Comparison of ENCODE assay signal across 13 cellular contexts in the genomic region with DNA sequence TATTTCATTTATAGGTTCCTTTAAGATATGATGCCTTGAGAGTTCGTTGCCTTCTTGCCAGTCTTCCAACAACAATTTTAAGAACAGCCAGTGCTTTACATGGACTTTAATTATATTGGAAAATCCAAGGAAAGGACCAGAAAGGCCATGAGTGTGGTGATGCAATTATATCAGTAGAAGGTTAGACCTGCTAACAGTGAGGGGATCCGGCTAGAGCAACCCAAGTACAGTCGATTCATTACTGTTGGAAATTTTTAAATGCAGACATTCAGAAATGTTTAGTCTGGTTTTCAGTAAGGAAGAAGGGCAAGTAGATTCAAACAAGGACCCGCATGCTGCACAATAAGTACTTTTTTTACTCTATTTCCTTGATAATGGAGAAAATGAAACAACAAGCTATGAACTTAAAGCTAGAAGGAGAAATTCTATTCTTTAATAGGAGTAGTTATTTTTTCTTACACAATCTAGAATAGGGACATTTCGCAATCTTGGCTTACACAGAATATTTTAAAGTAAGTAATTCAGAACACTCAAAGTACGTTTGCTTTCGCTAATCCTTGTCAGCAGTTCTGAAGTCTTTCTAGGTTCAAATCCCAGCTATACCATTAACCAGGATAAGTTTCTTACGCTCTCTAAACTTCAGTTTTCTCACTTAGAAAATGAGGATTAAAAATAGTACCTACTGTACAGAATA.
A peak's percentile ranks its signal among the peaks of the same experiment; 100 is the strongest.
DNase-seq lines count a peak whose midpoint lies in the region; ATAC-seq and TF ChIP-seq lines count a peak whose summit lies in the region.
"Had no signal": no experiment of that assay in that cellular context is flagged by ENCODE, and none has a peak within 500 bp of the region (broad histone marks: within the 10 kb centered on the region; RNA-seq: fewer than 3 reads in every experiment).

No MANE protein-coding gene starts in this region.

- H3K9me2 ChIP-seq in GM23248 (ENCODE audit: insufficient read depth) = no peaks in the 10 kb centered on the region

- TSS peak; percentile 87 for BruUV-seq in mammary epithelial cell (replicated peaks; lab: Mats Ljungman, UMichigan)

- no peaks in the 10 kb centered on the region for H3K27me3 Mint-ChIP-seq in activated naive CD4-positive, alpha-beta T cell treated with anti-CD3 and anti-CD28 coated beads, Interleukin-2, amount 10 ng/mL, durations not matched to agents 7 days and 5 days

- in situ Hi-C loops in GM23248 (cut with MboI) (no loop called here), mammary epithelial cell (cut with MboI; ENCODE audit: low sequenced_read_pairs in 2 of 2) (no loop called here)

- dilution Hi-C loops in mammary epithelial cell (cut with HindIII; ENCODE audit: low sequenced_read_pairs) = no loop called here

- H3K4me3 Mint-ChIP-seq in activated naive CD4-positive, alpha-beta T cell treated with anti-CD3 and anti-CD28 coated beads, Interleukin-2, amount 10 ng/mL, durations not matched to agents 7 days and 5 days = no peak overlapping the region

- H4K20me1 ChIP-seq in GM23248 (ENCODE audit: insufficient read depth) = no peaks in the 10 kb centered on the region
- no peaks in the 10 kb centered on the region for H4K20me1 ChIP-seq in mammary epithelial cell (ENCODE audit: insufficient read depth, low read length)

- peak overlapping the region; percentile 56 for H3K4me3 ChIP-seq in GM23248
- no peak overlapping the region for H3K4me3 ChIP-seq in mammary epithelial cell (replicated peaks in 1 of 3; ENCODE audit: insufficient read depth in 1 of 3, low read depth in 2 of 3, low read length in 3 of 3)
- no peak overlapping the region for H3K4me3 ChIP-seq in left lung

- peaks cover 26% of the 10 kb centered on the region for H3F3A ChIP-seq in GM23248 (ENCODE audit: insufficient read depth)

- no peaks in the 10 kb centered on the region for H3K4me1 Mint-ChIP-seq in activated naive CD4-positive, alpha-beta T cell treated with anti-CD3 and anti-CD28 coated beads, Interleukin-2, amount 10 ng/mL, durations not matched to agents 7 days and 5 days

- H3K9ac ChIP-seq in GM23248 (peak overlapping the region; percentile 60), mammary epithelial cell (ENCODE audit: insufficient read depth, low read length) (no peak overlapping the region)

- DNase-seq in GM23248 (peak; percentile 83), mammary epithelial cell (no peak), left lung (no peak), stromal cell of bone marrow (ENCODE audit: low read depth) (peak; percentile 47), HEK293T (ENCODE audit: extremely low spot score) (no peak), medulla oblongata (ENCODE audit: extremely low spot score) (no peak)
- DNase-seq in activated T-cell treated with anti-CD3 and anti-CD28 coated beads, Interleukin-2, amount 50 U/mL, for 1 hour = no peak
- DNase-seq in activated naive CD4-positive, alpha-beta T cell treated with anti-CD3 and anti-CD28 coated beads, Interleukin-2, amount 10 ng/mL, durations not matched to agents 7 days and 5 days = no peak
- DNase-seq: activated CD4-positive, alpha-beta T cell treated with anti-CD3 and anti-CD28 coated beads, Interleukin-2, amount 50 U/mL, for 4 hours; activated gamma-delta T cell treated with Interleukin-2 at 50 U/mL for 16 hours; NCI-H2227 treated with DMSO at 0.1 percent for 48 hours; stimulated activated CD4-positive, alpha-beta T cell treated with anti-CD3 and anti-CD28 coated beads, Interleukin-2, amount 100 ng/mL, for 24 hours; T-helper 9 cell had no signal

- ATAC-seq in left lung = peak; percentile 56

- H3K9me3 ChIP-seq in GM23248 (ENCODE audit: low read depth) (no peaks in the 10 kb centered on the region), mammary epithelial cell (replicated peaks; ENCODE audit: insufficient read depth, low read length) (no peaks in the 10 kb centered on the region), left lung (no peaks in the 10 kb centered on the region)

- H3K4me2 ChIP-seq in GM23248 (ENCODE audit: unreplicated experiment) (peak overlapping the region; percentile 74), mammary epithelial cell (ENCODE audit: insufficient read depth, low read depth, low read length) (peak overlapping the region; percentile 77)

- H3K79me2 ChIP-seq in GM23248 (ENCODE audit: insufficient read depth) (no peaks in the 10 kb centered on the region), mammary epithelial cell (ENCODE audit: insufficient read depth, low read length) (no peaks in the 10 kb centered on the region)

- peak overlapping the region; percentile 56 for H2AFZ ChIP-seq in GM23248
- H2AFZ ChIP-seq in mammary epithelial cell (ENCODE audit: low read depth, low read length) = peak overlapping the region; percentile 62

- CTCF ChIA-PET in mammary epithelial cell (lab: Charles Lee; ENCODE audit: low non-redundant PET) (no interaction called here), HEK293T (lab: Yijun Ruan, JAX) (no interaction called here)
- CTCF ChIA-PET in activated naive CD4-positive, alpha-beta T cell treated with anti-CD3 and anti-CD28 coated beads, Interleukin-2, amount 10 ng/mL, durations not matched to agents 7 days and 5 days (lab: Charles Lee) = no interaction called here

- 51% methylated on average over 8 of the region's 8 CpGs for WGBS in GM23248 (ENCODE audit: low coverage in 1 of 2, low lambda C conversion rate in 2 of 2, missing lambda C conversion rate in 2 of 2), 2 experiments
- 86% methylated on average over 8 of the region's 8 CpGs for WGBS in mammary epithelial cell (ENCODE audit: low coverage, missing lambda C conversion rate)

- POLR2A ChIA-PET in HEK293T (lab: Yijun Ruan, JAX) = no interaction called here

- TF ChIP-seq CTCF in mammary epithelial cell (conservative IDR thresholded peaks at IDR 0.05 in 1 of 2, IDR thresholded peaks at IDR 0.05 in 1 of 2; ENCODE audit: extremely low read depth in 1 of 2, insufficient read depth in 1 of 2, low read depth in 1 of 2, low read length in 2 of 2) (no peak), left lung (IDR thresholded peaks at IDR 0.05) (no peak)

- H3K27ac ChIP-seq in GM23248 = peak overlapping the region; percentile 89
- peak overlapping the region; percentile 76 for H3K27ac ChIP-seq in mammary epithelial cell (ENCODE audit: insufficient read depth, low read depth, low read length)
- peak overlapping the region; percentile 56 to 81 for H3K27ac ChIP-seq in left lung

- H3K27ac Mint-ChIP-seq in activated naive CD4-positive, alpha-beta T cell treated with anti-CD3 and anti-CD28 coated beads, Interleukin-2, amount 10 ng/mL, durations not matched to agents 7 days and 5 days = no peak overlapping the region

- H3K27me3 ChIP-seq in GM23248 (replicated peaks; ENCODE audit: insufficient read depth) (no peaks in the 10 kb centered on the region), mammary epithelial cell (ENCODE audit: insufficient read depth, low read length) (no peaks in the 10 kb centered on the region), left lung (no peaks in the 10 kb centered on the region)

- H3K9me3 Mint-ChIP-seq in activated naive CD4-positive, alpha-beta T cell treated with anti-CD3 and anti-CD28 coated beads, Interleukin-2, amount 10 ng/mL, durations not matched to agents 7 days and 5 days = peaks cover 4% of the 10 kb centered on the region

- no peaks in the 10 kb centered on the region for H3K36me3 Mint-ChIP-seq in activated naive CD4-positive, alpha-beta T cell treated with anti-CD3 and anti-CD28 coated beads, Interleukin-2, amount 10 ng/mL, durations not matched to agents 7 days and 5 days

- intact Hi-C loops in mammary epithelial cell (cut with micrococcal nuclease) (loop anchor here (1.0 to 2.0 kb wide), 2 partner anchors 22 to 49 kb away; no protein-coding TSS in a partner anchor), left lung (cut with DNase I) (no loop called here)

- H3K4me1 ChIP-seq in GM23248 (ENCODE audit: insufficient read depth) (peaks cover 34% of the 10 kb centered on the region), mammary epithelial cell (ENCODE audit: insufficient read depth, low read length) (peaks cover 25% of the 10 kb centered on the region), left lung (peaks cover 0 to 5% of the 10 kb centered on the region in 2 donors)

- H3K36me3 ChIP-seq in GM23248 (ENCODE audit: low read depth) (no peaks in the 10 kb centered on the region), mammary epithelial cell (ENCODE audit: insufficient read depth, low read length) (no peaks in the 10 kb centered on the region), left lung (no peaks in the 10 kb centered on the region)

TF ChIP-seq in HEK293T, 16 proteins besides CTCF, POLR2A, EP300 and RAD21:
- TF ChIP-seq ZNF384 (IDR thresholded peaks at IDR 0.05) (no peak), CTBP1 (IDR thresholded peaks at IDR 0.05; ENCODE audit: borderline replicate concordance) (no peak), ELF4 (IDR thresholded peaks at IDR 0.05) (no peak), NFRKB (IDR thresholded peaks at IDR 0.05) (no peak), TARDBP (IDR thresholded peaks at IDR 0.05) (no peak), ARNT (IDR thresholded peaks at IDR 0.05) (no peak), L3MBTL2 (conservative IDR thresholded peaks at IDR 0.05) (no peak), FOXK2 (IDR thresholded peaks at IDR 0.05) (no peak)
TF ChIP-seq in HEK293T: peak in this region for 0.

Comparison
In these comparisons a context has a peak if more than half of its experiments do, and no peak if none do; other contexts are left out.
1. DNase-seq: peak in GM23248 (single experiment) and stromal cell of bone marrow (single experiment); none in mammary epithelial cell (single experiment), left lung (0 of 2), HEK293T (single experiment), activated T-cell treated with anti-CD3 and anti-CD28 coated beads, Interleukin-2, amount 50 U/mL, for 1 hour (single experiment), medulla oblongata (single experiment) and activated naive CD4-positive, alpha-beta T cell treated with anti-CD3 and anti-CD28 coated beads, Interleukin-2, amount 10 ng/mL, durations not matched to agents 7 days and 5 days (single experiment).
2. Peak in every context shown above with its lines, with median percentiles within 50 percentile points of each other: H3K27ac ChIP-seq.